ENCODE assay signal across 9 cellular contexts in the genomic region with DNA sequence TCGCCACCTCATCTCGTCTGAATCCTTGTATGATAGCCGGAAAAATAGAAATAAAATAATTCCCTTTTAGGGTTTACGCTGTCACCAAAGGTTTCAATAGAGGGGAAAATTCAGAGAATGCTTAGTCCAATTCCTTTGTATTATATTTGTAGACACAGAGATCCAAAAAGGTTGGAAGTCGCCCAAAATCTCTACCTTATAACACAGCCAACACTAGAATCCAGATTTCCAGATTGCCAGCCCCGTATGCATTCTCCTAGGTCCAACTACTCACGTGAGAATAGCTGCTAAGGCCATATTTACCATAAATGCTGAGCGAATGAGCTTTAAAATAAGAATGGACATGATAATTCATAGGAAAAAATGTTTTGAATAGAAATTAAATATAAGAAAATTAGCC.
"Had no signal": no experiment of that assay in that cellular context is flagged by ENCODE, and none has a peak within 500 bp of the region (broad histone marks: within the 10 kb centered on the region; RNA-seq: fewer than 3 reads in every experiment).

No MANE protein-coding gene starts in this region.

- ATAC-seq: HCT116 had no signal

- H3K4me1 ChIP-seq: HAP-1 had no signal

- H3K9ac ChIP-seq: GM23248, KMS-11 had no signal

- H3K36me3 ChIP-seq: HAP-1 had no signal

- H3K9me3 ChIP-seq: HAP-1 had no signal

- H3K27ac Mint-ChIP-seq: HFFc6 had no signal

- H3K4me2 ChIP-seq: KMS-11 had no signal

- H3K4me3 ChIP-seq: GM23248, HAP-1 had no signal

- H2AFZ ChIP-seq: GM23248 had no signal

- H3K27ac ChIP-seq: GM23248, KMS-11 had no signal

- FAIRE-seq: H54, HTR-8/SVneo had no signal

- H3K4me3 Mint-ChIP-seq: HFFc6 had no signal

- DNase-seq: GM23248, HFFc6, IMR-90, KBM-7 had no signal
